Comparison of ENCODE assay signal across 1 cellular context in genomic region chr4:1802151-1802715, GRCh38.
TF ChIP-seq lines count a peak whose summit lies in the region.

No MANE protein-coding gene starts in this region.

TF ChIP-seq in HepG2, 621 proteins besides CTCF, POLR2A, EP300 and RAD21 (continued from another document and continues in another):
- TF ChIP-seq ZNF451 (CRISPR knock-in tag; IDR thresholded peaks at IDR 0.05) (peak; percentile 28; the same call in 1 of the 2 replicates), MEF2D (CRISPR knock-in tag; IDR thresholded peaks at IDR 0.05) (no peak), HCFC1 (IDR thresholded peaks at IDR 0.05; ENCODE audit: low read depth, low read length) (no peak), YEATS2 (CRISPR knock-in tag; IDR thresholded peaks at IDR 0.05; ENCODE audit: borderline replicate concordance) (no peak), FOSL2 (CRISPR knock-in tag; IDR thresholded peaks at IDR 0.05) (peak; percentile 24; the same call in 1 of the 2 replicates), ISX (CRISPR knock-in tag; conservative IDR thresholded peaks at IDR 0.05) (no peak), ISL2 (CRISPR knock-in tag; IDR thresholded peaks at IDR 0.05) (peak; percentile 66), ELF1 (CRISPR knock-in tag; IDR thresholded peaks at IDR 0.05) (no peak), NAIF1 (CRISPR knock-in tag; IDR thresholded peaks at IDR 0.05; ENCODE audit: borderline replicate concordance) (no peak), MBNL3 (CRISPR knock-in tag; conservative IDR thresholded peaks at IDR 0.05) (no peak), NCOR1 (IDR thresholded peaks at IDR 0.05; ENCODE audit: borderline replicate concordance, low read length) (peak; percentile 75; the same call in 1 of the 2 replicates), ZNF891 (CRISPR knock-in tag; IDR thresholded peaks at IDR 0.05) (no peak), MBD4 (IDR thresholded peaks at IDR 0.05; ENCODE audit: borderline replicate concordance, low read length) (no peak), MXD4 (CRISPR knock-in tag; IDR thresholded peaks at IDR 0.05) (no peak), ZNF607 (CRISPR knock-in tag; IDR thresholded peaks at IDR 0.05; ENCODE audit: borderline replicate concordance) (no peak), GABPA (IDR thresholded peaks at IDR 0.05; ENCODE audit: low read depth, low read length) (no peak), GABPA (CRISPR knock-in tag; IDR thresholded peaks at IDR 0.05; ENCODE audit: low read depth) (no peak), ZNF713 (CRISPR knock-in tag; IDR thresholded peaks at IDR 0.05) (no peak), ZBTB7A (CRISPR knock-in tag; IDR thresholded peaks at IDR 0.05) (peak; percentile 62; the same call in 1 of the 2 replicates), NKX3-1 (CRISPR knock-in tag; IDR thresholded peaks at IDR 0.05) (no peak), CSRNP2 (CRISPR knock-in tag; conservative IDR thresholded peaks at IDR 0.05; ENCODE audit: low read depth) (no peak), SMARCC2 (IDR thresholded peaks at IDR 0.05) (no peak), PHF8 (CRISPR knock-in tag; IDR thresholded peaks at IDR 0.05) (peak; percentile 34; the same call in 1 of the 2 replicates), RFX3 (CRISPR knock-in tag; IDR thresholded peaks at IDR 0.05) (0 out of 2 replicates have a peak, but pooled peaks have one; percentile 29), RARG (CRISPR knock-in tag; IDR thresholded peaks at IDR 0.05; ENCODE audit: low read depth) (no peak), CBX5 (CRISPR knock-in tag; IDR thresholded peaks at IDR 0.05; ENCODE audit: borderline replicate concordance) (no peak), ZNF121 (CRISPR knock-in tag; IDR thresholded peaks at IDR 0.05) (no peak), RBM39 (IDR thresholded peaks at IDR 0.05; ENCODE audit: low read depth, low read length, poor library complexity, severe bottlenecking) (peak; percentile 91), KLF16 (CRISPR knock-in tag; IDR thresholded peaks at IDR 0.05) (peak in 1 of 2 experiments; percentile 88; a peak in 2 of 4 replicates)
- TF ChIP-seq, protein P1, sequence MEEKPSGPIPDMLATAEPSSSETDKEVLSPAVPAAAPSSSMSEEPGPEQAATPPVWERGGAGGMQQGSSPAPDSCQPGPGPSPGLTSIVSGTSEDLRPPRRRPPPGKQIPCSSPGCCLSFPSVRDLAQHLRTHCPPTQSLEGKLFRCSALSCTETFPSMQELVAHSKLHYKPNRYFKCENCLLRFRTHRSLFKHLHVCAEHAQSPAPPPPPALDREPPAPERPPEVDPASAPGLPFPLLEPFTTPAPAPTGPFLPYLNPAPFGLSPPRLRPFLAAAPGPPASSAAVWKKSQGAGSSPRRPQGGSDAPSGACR (CRISPR knock-in tag; IDR thresholded peaks at IDR 0.05) = 0 out of 2 replicates have a peak, but pooled peaks have one; percentile 53
- TF ChIP-seq, protein P2, sequence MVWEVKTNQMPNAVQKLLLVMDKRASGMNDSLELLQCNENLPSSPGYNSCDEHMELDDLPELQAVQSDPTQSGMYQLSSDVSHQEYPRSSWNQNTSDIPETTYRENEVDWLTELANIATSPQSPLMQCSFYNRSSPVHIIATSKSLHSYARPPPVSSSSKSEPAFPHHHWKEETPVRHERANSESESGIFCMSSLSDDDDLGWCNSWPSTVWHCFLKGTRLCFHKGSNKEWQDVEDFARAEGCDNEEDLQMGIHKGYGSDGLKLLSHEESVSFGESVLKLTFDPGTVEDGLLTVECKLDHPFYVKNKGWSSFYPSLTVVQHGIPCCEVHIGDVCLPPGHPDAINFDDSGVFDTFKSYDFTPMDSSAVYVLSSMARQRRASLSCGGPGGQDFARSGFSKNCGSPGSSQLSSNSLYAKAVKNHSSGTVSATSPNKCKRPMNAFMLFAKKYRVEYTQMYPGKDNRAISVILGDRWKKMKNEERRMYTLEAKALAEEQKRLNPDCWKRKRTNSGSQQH (CRISPR knock-in tag; IDR thresholded peaks at IDR 0.05; ENCODE audit: low read depth) = no peak
- TF ChIP-seq, protein P3, sequence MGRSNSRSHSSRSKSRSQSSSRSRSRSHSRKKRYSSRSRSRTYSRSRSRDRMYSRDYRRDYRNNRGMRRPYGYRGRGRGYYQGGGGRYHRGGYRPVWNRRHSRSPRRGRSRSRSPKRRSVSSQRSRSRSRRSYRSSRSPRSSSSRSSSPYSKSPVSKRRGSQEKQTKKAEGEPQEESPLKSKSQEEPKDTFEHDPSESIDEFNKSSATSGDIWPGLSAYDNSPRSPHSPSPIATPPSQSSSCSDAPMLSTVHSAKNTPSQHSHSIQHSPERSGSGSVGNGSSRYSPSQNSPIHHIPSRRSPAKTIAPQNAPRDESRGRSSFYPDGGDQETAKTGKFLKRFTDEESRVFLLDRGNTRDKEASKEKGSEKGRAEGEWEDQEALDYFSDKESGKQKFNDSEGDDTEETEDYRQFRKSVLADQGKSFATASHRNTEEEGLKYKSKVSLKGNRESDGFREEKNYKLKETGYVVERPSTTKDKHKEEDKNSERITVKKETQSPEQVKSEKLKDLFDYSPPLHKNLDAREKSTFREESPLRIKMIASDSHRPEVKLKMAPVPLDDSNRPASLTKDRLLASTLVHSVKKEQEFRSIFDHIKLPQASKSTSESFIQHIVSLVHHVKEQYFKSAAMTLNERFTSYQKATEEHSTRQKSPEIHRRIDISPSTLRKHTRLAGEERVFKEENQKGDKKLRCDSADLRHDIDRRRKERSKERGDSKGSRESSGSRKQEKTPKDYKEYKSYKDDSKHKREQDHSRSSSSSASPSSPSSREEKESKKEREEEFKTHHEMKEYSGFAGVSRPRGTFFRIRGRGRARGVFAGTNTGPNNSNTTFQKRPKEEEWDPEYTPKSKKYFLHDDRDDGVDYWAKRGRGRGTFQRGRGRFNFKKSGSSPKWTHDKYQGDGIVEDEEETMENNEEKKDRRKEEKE (IDR thresholded peaks at IDR 0.05) = no peak
- TF ChIP-seq, protein P4, sequence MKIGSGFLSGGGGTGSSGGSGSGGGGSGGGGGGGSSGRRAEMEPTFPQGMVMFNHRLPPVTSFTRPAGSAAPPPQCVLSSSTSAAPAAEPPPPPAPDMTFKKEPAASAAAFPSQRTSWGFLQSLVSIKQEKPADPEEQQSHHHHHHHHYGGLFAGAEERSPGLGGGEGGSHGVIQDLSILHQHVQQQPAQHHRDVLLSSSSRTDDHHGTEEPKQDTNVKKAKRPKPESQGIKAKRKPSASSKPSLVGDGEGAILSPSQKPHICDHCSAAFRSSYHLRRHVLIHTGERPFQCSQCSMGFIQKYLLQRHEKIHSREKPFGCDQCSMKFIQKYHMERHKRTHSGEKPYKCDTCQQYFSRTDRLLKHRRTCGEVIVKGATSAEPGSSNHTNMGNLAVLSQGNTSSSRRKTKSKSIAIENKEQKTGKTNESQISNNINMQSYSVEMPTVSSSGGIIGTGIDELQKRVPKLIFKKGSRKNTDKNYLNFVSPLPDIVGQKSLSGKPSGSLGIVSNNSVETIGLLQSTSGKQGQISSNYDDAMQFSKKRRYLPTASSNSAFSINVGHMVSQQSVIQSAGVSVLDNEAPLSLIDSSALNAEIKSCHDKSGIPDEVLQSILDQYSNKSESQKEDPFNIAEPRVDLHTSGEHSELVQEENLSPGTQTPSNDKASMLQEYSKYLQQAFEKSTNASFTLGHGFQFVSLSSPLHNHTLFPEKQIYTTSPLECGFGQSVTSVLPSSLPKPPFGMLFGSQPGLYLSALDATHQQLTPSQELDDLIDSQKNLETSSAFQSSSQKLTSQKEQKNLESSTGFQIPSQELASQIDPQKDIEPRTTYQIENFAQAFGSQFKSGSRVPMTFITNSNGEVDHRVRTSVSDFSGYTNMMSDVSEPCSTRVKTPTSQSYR (CRISPR knock-in tag; IDR thresholded peaks at IDR 0.05; ENCODE audit: borderline replicate concordance) = peak; percentile 83
- TF ChIP-seq, protein P5, sequence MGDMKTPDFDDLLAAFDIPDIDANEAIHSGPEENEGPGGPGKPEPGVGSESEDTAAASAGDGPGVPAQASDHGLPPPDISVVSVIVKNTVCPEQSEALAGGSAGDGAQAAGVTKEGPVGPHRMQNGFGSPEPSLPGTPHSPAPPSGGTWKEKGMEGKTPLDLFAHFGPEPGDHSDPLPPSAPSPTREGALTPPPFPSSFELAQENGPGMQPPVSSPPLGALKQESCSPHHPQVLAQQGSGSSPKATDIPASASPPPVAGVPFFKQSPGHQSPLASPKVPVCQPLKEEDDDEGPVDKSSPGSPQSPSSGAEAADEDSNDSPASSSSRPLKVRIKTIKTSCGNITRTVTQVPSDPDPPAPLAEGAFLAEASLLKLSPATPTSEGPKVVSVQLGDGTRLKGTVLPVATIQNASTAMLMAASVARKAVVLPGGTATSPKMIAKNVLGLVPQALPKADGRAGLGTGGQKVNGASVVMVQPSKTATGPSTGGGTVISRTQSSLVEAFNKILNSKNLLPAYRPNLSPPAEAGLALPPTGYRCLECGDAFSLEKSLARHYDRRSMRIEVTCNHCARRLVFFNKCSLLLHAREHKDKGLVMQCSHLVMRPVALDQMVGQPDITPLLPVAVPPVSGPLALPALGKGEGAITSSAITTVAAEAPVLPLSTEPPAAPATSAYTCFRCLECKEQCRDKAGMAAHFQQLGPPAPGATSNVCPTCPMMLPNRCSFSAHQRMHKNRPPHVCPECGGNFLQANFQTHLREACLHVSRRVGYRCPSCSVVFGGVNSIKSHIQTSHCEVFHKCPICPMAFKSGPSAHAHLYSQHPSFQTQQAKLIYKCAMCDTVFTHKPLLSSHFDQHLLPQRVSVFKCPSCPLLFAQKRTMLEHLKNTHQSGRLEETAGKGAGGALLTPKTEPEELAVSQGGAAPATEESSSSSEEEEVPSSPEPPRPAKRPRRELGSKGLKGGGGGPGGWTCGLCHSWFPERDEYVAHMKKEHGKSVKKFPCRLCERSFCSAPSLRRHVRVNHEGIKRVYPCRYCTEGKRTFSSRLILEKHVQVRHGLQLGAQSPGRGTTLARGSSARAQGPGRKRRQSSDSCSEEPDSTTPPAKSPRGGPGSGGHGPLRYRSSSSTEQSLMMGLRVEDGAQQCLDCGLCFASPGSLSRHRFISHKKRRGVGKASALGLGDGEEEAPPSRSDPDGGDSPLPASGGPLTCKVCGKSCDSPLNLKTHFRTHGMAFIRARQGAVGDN (CRISPR knock-in tag; IDR thresholded peaks at IDR 0.05) = peak; percentile 95
- TF ChIP-seq, protein P6, sequence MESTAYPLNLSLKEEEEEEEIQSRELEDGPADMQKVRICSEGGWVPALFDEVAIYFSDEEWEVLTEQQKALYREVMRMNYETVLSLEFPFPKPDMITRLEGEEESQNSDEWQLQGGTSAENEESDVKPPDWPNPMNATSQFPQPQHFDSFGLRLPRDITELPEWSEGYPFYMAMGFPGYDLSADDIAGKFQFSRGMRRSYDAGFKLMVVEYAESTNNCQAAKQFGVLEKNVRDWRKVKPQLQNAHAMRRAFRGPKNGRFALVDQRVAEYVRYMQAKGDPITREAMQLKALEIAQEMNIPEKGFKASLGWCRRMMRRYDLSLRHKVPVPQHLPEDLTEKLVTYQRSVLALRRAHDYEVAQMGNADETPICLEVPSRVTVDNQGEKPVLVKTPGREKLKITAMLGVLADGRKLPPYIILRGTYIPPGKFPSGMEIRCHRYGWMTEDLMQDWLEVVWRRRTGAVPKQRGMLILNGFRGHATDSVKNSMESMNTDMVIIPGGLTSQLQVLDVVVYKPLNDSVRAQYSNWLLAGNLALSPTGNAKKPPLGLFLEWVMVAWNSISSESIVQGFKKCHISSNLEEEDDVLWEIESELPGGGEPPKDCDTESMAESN (CRISPR knock-in tag; conservative IDR thresholded peaks at IDR 0.05) = no peak; the same call in 1 of the 2 replicates
- TF ChIP-seq, protein P7, sequence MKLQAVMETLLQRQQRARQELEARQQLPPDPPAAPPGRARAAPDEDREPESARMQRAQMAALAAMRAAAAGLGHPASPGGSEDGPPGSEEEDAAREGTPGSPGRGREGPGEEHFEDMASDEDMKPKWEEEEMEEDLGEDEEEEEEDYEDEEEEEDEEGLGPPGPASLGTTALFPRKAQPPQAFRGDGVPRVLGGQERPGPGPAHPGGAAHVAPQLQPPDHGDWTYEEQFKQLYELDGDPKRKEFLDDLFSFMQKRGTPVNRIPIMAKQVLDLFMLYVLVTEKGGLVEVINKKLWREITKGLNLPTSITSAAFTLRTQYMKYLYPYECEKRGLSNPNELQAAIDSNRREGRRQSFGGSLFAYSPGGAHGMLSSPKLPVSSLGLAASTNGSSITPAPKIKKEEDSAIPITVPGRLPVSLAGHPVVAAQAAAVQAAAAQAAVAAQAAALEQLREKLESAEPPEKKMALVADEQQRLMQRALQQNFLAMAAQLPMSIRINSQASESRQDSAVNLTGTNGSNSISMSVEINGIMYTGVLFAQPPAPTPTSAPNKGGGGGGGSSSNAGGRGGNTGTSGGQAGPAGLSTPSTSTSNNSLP (IDR thresholded peaks at IDR 0.05; ENCODE audit: low read depth, low read length) = no peak
